In the genomic region with DNA sequence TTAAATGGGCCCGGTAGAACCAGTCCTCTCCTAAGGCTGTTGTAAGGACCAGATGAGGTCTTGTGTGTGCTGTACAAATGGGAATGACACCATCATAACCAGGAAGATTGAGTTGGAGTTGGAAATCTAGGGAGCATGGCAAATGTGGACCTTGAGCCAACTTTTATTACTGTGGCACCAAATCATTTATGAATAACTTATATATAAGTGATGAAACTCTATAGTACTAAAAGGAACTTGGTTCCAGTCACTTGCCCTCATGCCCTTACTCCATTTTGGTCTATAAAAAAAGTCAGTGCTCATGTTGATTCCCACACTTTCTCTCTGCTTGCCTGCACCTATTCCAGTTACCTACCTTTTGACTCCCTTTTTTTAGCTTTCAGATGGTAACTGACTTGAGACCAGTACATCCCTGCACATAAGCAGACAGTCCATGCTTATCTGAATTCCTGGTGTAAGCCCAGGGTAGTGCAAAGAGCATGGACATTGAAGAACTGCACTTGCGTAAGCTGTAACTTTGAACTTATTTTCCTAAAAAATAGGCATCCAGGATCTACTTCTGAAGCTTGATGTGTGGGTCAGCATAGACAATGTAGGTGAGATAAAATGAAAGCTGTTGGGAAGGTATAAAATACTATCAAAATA, we compare ENCODE assay signal across 1 cellular context.
TF ChIP-seq lines count a peak whose summit lies in the region.

No MANE protein-coding gene starts in this region.

TF ChIP-seq in A549, 52 proteins besides CTCF, POLR2A, EP300 and RAD21:
- no peak for TF ChIP-seq NR3C1 (IDR thresholded peaks at IDR 0.05)
- TF ChIP-seq NPAS2 (CRISPR knock-in tag; IDR thresholded peaks at IDR 0.05; ENCODE audit: borderline replicate concordance): no peak
- TF ChIP-seq PBX3 (IDR thresholded peaks at IDR 0.05): no peak
- TF ChIP-seq CEBPB (IDR thresholded peaks at IDR 0.05): no peak
- TF ChIP-seq FOXS1 (CRISPR knock-in tag; IDR thresholded peaks at IDR 0.05): no peak
- no peak for TF ChIP-seq NFE2L2 (conservative IDR thresholded peaks at IDR 0.05; ENCODE audit: low read length)
- TF ChIP-seq JUN (IDR thresholded peaks at IDR 0.05): no peak
- TF ChIP-seq CBX8 (IDR thresholded peaks at IDR 0.05): no peak
